In the genomic region with DNA sequence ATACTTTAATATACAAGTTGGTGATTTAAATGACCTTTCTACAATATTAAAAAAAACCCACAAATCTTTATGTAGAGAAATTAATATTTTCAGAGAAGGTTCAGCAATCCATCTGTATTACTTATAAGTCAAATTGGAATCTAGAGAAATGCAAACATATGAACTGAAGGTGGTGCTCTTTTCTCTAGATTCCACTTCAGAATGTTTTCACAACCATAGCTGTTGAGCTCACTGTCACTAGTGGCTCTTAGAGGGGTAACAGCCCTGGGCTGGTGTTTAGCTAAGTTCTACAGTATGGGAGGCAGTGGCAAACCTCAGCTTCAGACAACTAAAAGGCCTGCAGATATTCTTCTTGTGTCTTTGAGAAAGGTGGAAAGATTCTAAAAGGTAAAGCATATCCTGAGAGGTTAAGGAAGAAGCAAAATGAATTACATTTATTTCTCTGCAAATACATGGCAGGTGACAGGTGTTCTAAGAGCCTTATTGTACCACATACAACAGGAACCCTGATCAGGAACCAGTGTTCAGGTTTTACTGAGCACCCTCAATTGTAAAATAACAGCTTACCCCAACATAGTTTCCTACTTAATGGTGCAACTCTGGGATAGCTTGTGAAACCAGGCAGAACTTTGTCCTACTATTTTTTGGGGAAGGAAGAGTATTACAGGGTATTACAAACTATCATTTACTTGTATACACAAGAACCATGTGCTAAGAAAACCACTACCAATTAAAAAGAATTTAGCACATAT, we compare ENCODE assay signal across 8 cellular contexts. TPM values are rescaled to one million over a fixed set of nuclear protein-coding genes. Genes with fewer than 3 reads are reported as not detected.
A peak's percentile ranks its signal among the peaks of the same experiment; 100 is the strongest.
DNase-seq lines count a peak whose midpoint lies in the region; ATAC-seq and TF ChIP-seq lines count a peak whose summit lies in the region.

No MANE protein-coding gene starts in this region.

- intact Hi-C loops in heart left ventricle (cut with DNase I) = no loop called here
- intact Hi-C loops in cardiac septum (cut with DNase I) = no loop called here
- intact Hi-C loops in posterior cingulate gyrus (cut with DNase I) = no loop called here

- H3K4me1 ChIP-seq in heart left ventricle = peaks cover 0 to 41% (median 0%) of the 10 kb centered on the region in 12 donors

- no peak for DNase-seq in heart left ventricle
- no peak for DNase-seq in cardiac septum (ENCODE audit: low spot score)
- DNase-seq in RKO (ENCODE audit: low spot score) = peak; percentile 67
- peak; percentile 60 for DNase-seq in fibroblast of gingiva (ENCODE audit: low read depth)
- DNase-seq in stimulated activated CD8-positive, alpha-beta memory T cell treated with anti-CD3 and anti-CD28 coated beads, Interleukin-12 subunit alpha, Interleukin-12 subunit beta, amount 100 ng/mL, for 1 hour (ENCODE audit: low read depth) = peak; percentile 5
- no peak for DNase-seq in NCI-H526 treated with DMSO at 0.1 percent for 48 hours (lab: John Stamatoyannopoulos, UW)
- no peak for DNase-seq in posterior cingulate gyrus

- peak overlapping the region in 1 of 12 donors; percentile 86 for H3K27ac ChIP-seq in heart left ventricle

- no peak for TF ChIP-seq CTCF in heart left ventricle (IDR thresholded peaks at IDR 0.05)

- ATAC-seq in heart left ventricle = peak in 3 of 4 donors; percentile 41 to 45 (median 45)
- no peak for ATAC-seq in GM18505 (IDR thresholded peaks at IDR 0.05; ENCODE audit: unreplicated experiment)

- no peak overlapping the region for H3K4me3 ChIP-seq in heart left ventricle

- H3K9me3 ChIP-seq in heart left ventricle = no peaks in the 10 kb centered on the region

- no peak for TF ChIP-seq POLR2A in heart left ventricle (IDR thresholded peaks at IDR 0.05)
- no peak for TF ChIP-seq POLR2A in GM18505 (IDR thresholded peaks at IDR 0.05; ENCODE audit: borderline replicate concordance, extremely low read depth, insufficient read depth, insufficient read length)

- H3K27me3 ChIP-seq in heart left ventricle = no peaks in the 10 kb centered on the region

- H3K36me3 ChIP-seq in heart left ventricle = peaks cover 0 to 14% (median 13%) of the 10 kb centered on the region in 9 donors

RNA-seq across cellular contexts. Expression of a gene that starts 56.6 kb away (rescaled TPM):
- 100 to 1,000 TPM in 1 of 9 donors, 10 to 100 TPM in 8; 13.9 to 164 (median 47.0) TPM for total RNA-seq in heart left ventricle
- polyA plus RNA-seq in heart left ventricle = 10 to 100 TPM; 25.3 to 39.3 TPM
- total RNA-seq in cardiac septum = 20.7 TPM

Comparison
In these comparisons a context has a peak if more than half of its experiments do, and no peak if none do; other contexts are left out.
1. DNase-seq: peak in RKO (single experiment), fibroblast of gingiva (single experiment) and stimulated activated CD8-positive, alpha-beta memory T cell treated with anti-CD3 and anti-CD28 coated beads, Interleukin-12 subunit alpha, Interleukin-12 subunit beta, amount 100 ng/mL, for 1 hour (single experiment); none in heart left ventricle (0 of 5), cardiac septum (single experiment), NCI-H526 treated with DMSO at 0.1 percent for 48 hours (single experiment) and posterior cingulate gyrus (0 of 10).